ENCODE assay signal across 26 cellular contexts in genomic region chr3:9104121-9104520, GRCh38.
"Had no signal": no experiment of that assay in that cellular context is flagged by ENCODE, and none has a peak within 500 bp of the region (broad histone marks: within the 10 kb centered on the region; RNA-seq: fewer than 3 reads in every experiment).

No MANE protein-coding gene starts in this region.

- H3K27me3 ChIP-seq: ovary, stomach, thyroid gland, tibial nerve, upper lobe of right lung, vagina had no signal

- H3K4me3 ChIP-seq: ovary, psoas muscle, skin epidermis, smooth muscle cell, stomach, thoracic aorta, thyroid gland, tibial nerve, upper lobe of right lung, vagina had no signal

- ATAC-seq: naive thymus-derived CD8-positive, alpha-beta T cell; natural killer cell treated with Interleukin-12 subunit alpha and Interleukin-12 subunit beta and Interleukin-15 and Interleukin-18, amount 100 ng/mL, for 72 hours; psoas muscle; right cardiac atrium; sciatic nerve; stimulated activated naive B cell treated with anti-CD40 and anti-IgM and Interleukin-4, amounts not matched to agents 10 μg/mL and 1 μg/mL and 100 μg/mL, for 72 hours; upper lobe of right lung had no signal

- H3K79me2 ChIP-seq: parathyroid adenoma had no signal

- H3K9ac ChIP-seq: parathyroid adenoma had no signal

- DNase-seq: naive B cell; naive thymus-derived CD8-positive, alpha-beta T cell; nephron progenitor cell; occipital lobe; ovary; posterior cingulate gyrus; psoas muscle; right cardiac atrium; stimulated activated CD4-positive, alpha-beta T cell treated with anti-CD3 and anti-CD28 coated beads, Interleukin-15, amount 100 ng/mL, for 24 hours; stimulated activated CD4-positive, alpha-beta T cell treated with anti-CD3 and anti-CD28 coated beads, Interleukin-2, amount 100 ng/mL, for 24 hours; stimulated activated CD4-positive, alpha-beta T cell treated with anti-CD3 and anti-CD28 coated beads, Interleukin-2, amount 100 ng/mL, for 48 hours; stimulated activated CD4-positive, alpha-beta T cell treated with anti-CD3 and anti-CD28 coated beads, Interleukin-4, amount 100 ng/mL, for 24 hours; stimulated activated naive B cell treated with anti-CD40 and anti-IgM and Interleukin-4, amounts not matched to agents 10 μg/mL and 1 μg/mL and 100 μg/mL, for 72 hours; stimulated activated naive CD4-positive, alpha-beta T cell treated with Interleukin-2 at 50 U/mL for 16 hours; stomach; thyroid gland; upper lobe of right lung had no signal

- H2AFZ ChIP-seq: parathyroid adenoma had no signal

- FAIRE-seq: urothelium cell line had no signal

- H3K27ac ChIP-seq: ovary, parathyroid adenoma, psoas muscle, skin epidermis, stomach, thoracic aorta, thyroid gland, tibial nerve, upper lobe of right lung, vagina had no signal

- H3K4me2 ChIP-seq: smooth muscle cell had no signal

- H3K4me1 ChIP-seq: parathyroid adenoma, psoas muscle, thyroid gland, tibial nerve, upper lobe of right lung, vagina had no signal

- H3K9me3 ChIP-seq: ovary, psoas muscle, stomach, thoracic aorta, thyroid gland, tibial nerve, upper lobe of right lung, vagina had no signal

- H3K36me3 ChIP-seq: ovary, stomach, thoracic aorta, thyroid gland, upper lobe of right lung, vagina had no signal
